Comparison of ENCODE assay signal across 12 cellular contexts in the genomic region with DNA sequence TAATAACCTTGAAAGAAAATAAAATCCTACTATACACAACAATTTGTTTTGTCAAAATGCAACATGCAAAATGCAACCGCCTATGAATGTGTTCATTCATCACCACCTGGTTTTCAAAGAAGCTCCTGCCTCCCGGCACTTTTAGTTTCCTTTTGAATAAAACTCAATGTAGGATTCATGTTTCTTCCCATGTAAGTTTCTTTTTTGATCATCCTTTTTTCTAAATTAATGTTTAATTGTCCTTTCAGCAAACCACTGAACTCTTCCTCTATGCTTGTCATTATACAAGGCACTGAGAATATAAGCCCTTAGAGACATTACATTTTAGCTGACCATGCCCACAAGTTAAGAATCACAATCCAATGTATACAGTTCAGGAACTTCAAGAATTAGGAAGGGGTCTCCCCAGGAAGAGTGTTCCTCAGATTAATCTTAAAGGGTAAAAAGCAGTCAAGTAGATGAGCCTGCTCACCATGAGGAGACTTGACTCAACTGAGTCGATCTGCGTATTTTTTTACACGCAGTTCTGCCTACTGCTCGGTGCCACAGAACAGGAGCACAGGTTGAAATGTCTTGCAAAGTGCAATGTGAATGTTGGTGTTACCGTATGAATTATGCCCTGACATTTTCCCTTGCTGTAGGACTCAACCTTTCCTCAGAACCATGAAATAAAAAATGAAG. TPM values are rescaled to one million over a fixed set of nuclear protein-coding genes. Genes with fewer than 3 reads are reported as not detected.
DNase-seq lines count a peak whose midpoint lies in the region; ATAC-seq and TF ChIP-seq lines count a peak whose summit lies in the region.
"Had no signal": no experiment of that assay in that cellular context is flagged by ENCODE, and none has a peak within 500 bp of the region (broad histone marks: within the 10 kb centered on the region; RNA-seq: fewer than 3 reads in every experiment).

No MANE protein-coding gene starts in this region.

- BruUV-seq in Caco-2 (replicated peaks; lab: Mats Ljungman, UMichigan), result no TSS peak

- H3K9me3 Mint-ChIP-seq in activated naive CD4-positive, alpha-beta T cell treated with anti-CD3 and anti-CD28 coated beads, Interleukin-2, amount 50 U/mL, for 24 hours, result peaks cover 12% of the 10 kb centered on the region
- peaks cover 4% of the 10 kb centered on the region for H3K9me3 Mint-ChIP-seq in Caco-2 (ENCODE audit: unreplicated experiment)
- H3K9me3 Mint-ChIP-seq: HFFc6 had no signal

- H3K4me1 ChIP-seq in Caco-2, result no peaks in the 10 kb centered on the region
- H3K4me1 ChIP-seq in breast epithelium, result no peaks in the 10 kb centered on the region

- POLR2A ChIA-PET in Caco-2 (lab: Charles Lee), result no interaction called here

- H3K4me3 ChIP-seq in Caco-2 (ENCODE audit: low read depth, low read length), result no peak overlapping the region
- H3K4me3 ChIP-seq in breast epithelium, result no peak overlapping the region

- TF ChIP-seq CTCF in Caco-2 (IDR thresholded peaks at IDR 0.05; ENCODE audit: insufficient read depth in 1 of 2, low read depth in 1 of 2, low read length in 1 of 2, severe bottlenecking in 1 of 2, unreplicated experiment in 1 of 2) (no peak), breast epithelium (IDR thresholded peaks at IDR 0.05) (no peak)

- no peak for DNase-seq in NCI-H226
- no peak for DNase-seq in Caco-2
- no peak for DNase-seq in breast epithelium (ENCODE audit: low spot score in 2 of 2)
- DNase-seq in NCI-H2107 (lab: John Stamatoyannopoulos, UW), result no peak
- DNase-seq: DMS79 treated with DMSO at 0.1 percent for 48 hours, foreskin melanocyte, HFFc6, NCI-H187 treated with DMSO at 0.1 percent for 48 hours had no signal

- no peaks in the 10 kb centered on the region for H3K36me3 ChIP-seq in Caco-2 (ENCODE audit: control insufficient read depth, insufficient read depth, low read length)
- H3K36me3 ChIP-seq in breast epithelium, result no peaks in the 10 kb centered on the region

- peak overlapping the region; percentile 91 for H3K27ac Mint-ChIP-seq in activated naive CD4-positive, alpha-beta T cell treated with anti-CD3 and anti-CD28 coated beads, Interleukin-2, amount 50 U/mL, for 24 hours
- H3K27ac Mint-ChIP-seq in Caco-2 (ENCODE audit: unreplicated experiment), result no peak overlapping the region
- H3K27ac Mint-ChIP-seq: HFFc6 had no signal

- CTCF ChIA-PET in Caco-2 (lab: Charles Lee), result no interaction called here

- ATAC-seq in GM18517 (IDR thresholded peaks at IDR 0.05; ENCODE audit: unreplicated experiment) (peak; percentile 80), GM21390 (IDR thresholded peaks at IDR 0.05; ENCODE audit: unreplicated experiment) (peak; percentile 85), HG03159 (IDR thresholded peaks at IDR 0.05; ENCODE audit: unreplicated experiment) (peak; percentile 83)

- H3K4me3 Mint-ChIP-seq in activated naive CD4-positive, alpha-beta T cell treated with anti-CD3 and anti-CD28 coated beads, Interleukin-2, amount 50 U/mL, for 24 hours, result peak overlapping the region; percentile 79
- no peak overlapping the region for H3K4me3 Mint-ChIP-seq in Caco-2 (ENCODE audit: unreplicated experiment)
- H3K4me3 Mint-ChIP-seq: HFFc6 had no signal

- H3K27me3 ChIP-seq in Caco-2 (replicated peaks; ENCODE audit: control insufficient read depth, insufficient read depth, low read length) (no peaks in the 10 kb centered on the region), breast epithelium (no peaks in the 10 kb centered on the region)

- no peaks in the 10 kb centered on the region for H3K27me3 Mint-ChIP-seq in activated naive CD4-positive, alpha-beta T cell treated with anti-CD3 and anti-CD28 coated beads, Interleukin-2, amount 50 U/mL, for 24 hours
- peaks cover 5% of the 10 kb centered on the region for H3K27me3 Mint-ChIP-seq in Caco-2 (ENCODE audit: insufficient read depth, unreplicated experiment)

- H3K4me1 Mint-ChIP-seq in activated naive CD4-positive, alpha-beta T cell treated with anti-CD3 and anti-CD28 coated beads, Interleukin-2, amount 50 U/mL, for 24 hours, result peaks cover 62% of the 10 kb centered on the region
- H3K4me1 Mint-ChIP-seq in Caco-2 (ENCODE audit: low read depth, unreplicated experiment), result no peaks in the 10 kb centered on the region

- H3K36me3 Mint-ChIP-seq in activated naive CD4-positive, alpha-beta T cell treated with anti-CD3 and anti-CD28 coated beads, Interleukin-2, amount 50 U/mL, for 24 hours, result peaks cover 23% of the 10 kb centered on the region
- H3K36me3 Mint-ChIP-seq in Caco-2 (ENCODE audit: insufficient read depth, unreplicated experiment), result no peaks in the 10 kb centered on the region

- intact Hi-C loops in Caco-2 (cut with micrococcal nuclease; ENCODE audit: unreplicated experiment), result no loop called here
- intact Hi-C loops in breast epithelium (cut with DNase I; ENCODE audit: low total_unique reads), result no loop called here

- no peak for TF ChIP-seq POLR2A in breast epithelium (IDR thresholded peaks at IDR 0.05)

- H3K9me3 ChIP-seq in Caco-2 (peaks cover 6% of the 10 kb centered on the region; the same call in 1 of the 2 replicates), breast epithelium (peaks cover 0 to 3% of the 10 kb centered on the region in 2 donors)

- H3K27ac ChIP-seq in breast epithelium, result no peak overlapping the region

RNA-seq across cellular contexts. Expression of gene THEMIS, which starts 7.2 kb away (rescaled TPM):
- total RNA-seq in Caco-2 (2022), result not detected in 2 replicates
- total RNA-seq in breast epithelium, result 1 to 10 TPM in 2 of 3 donors, under 1 TPM in 1; 0.96 to 2.6 (median 1.3) TPM
